In the genomic region with DNA sequence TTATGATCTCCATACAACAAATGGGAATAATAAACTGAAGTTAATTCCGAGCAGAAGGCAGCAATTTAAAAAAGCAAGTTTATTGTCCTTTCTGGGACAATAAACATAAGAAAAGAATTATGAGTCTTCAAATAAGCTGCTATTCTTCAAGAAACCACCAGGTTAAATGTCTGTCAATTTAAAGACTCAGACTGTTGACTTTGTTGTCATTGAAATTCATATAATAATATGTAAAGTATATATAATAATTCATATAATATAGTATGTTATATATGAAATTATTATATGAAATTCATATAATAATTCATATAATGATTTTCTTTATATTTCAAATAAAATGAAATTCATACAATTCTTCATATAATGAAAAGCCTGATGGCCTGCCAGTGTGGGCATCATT, we compare ENCODE assay signal across 14 cellular contexts.
DNase-seq lines count a peak whose midpoint lies in the region; ATAC-seq and TF ChIP-seq lines count a peak whose summit lies in the region.
"Had no signal": no experiment of that assay in that cellular context is flagged by ENCODE, and none has a peak within 500 bp of the region (broad histone marks: within the 10 kb centered on the region; RNA-seq: fewer than 3 reads in every experiment).

No MANE protein-coding gene starts in this region.

- TF ChIP-seq CTCF in AG04450 (IDR thresholded peaks at IDR 0.05; ENCODE audit: low read depth, low read length), result peak; percentile 23; the same call in 1 of the 2 replicates
- TF ChIP-seq CTCF in choroid plexus epithelial cell (conservative IDR thresholded peaks at IDR 0.05; ENCODE audit: low read depth, low read length), result peak; percentile 27
- TF ChIP-seq CTCF in neural crest cell (conservative IDR thresholded peaks at IDR 0.05), result peak; percentile 45
- no peak for TF ChIP-seq CTCF in psoas muscle (IDR thresholded peaks at IDR 0.05)

- POLR2A ChIA-PET in AG04450 (lab: Yijun Ruan, JAX), result no interaction called here
- POLR2A ChIA-PET in activated CD4-positive, alpha-beta T cell treated with anti-CD3 and anti-CD28 coated beads for 36 hours (lab: Charles Lee), result no interaction called here

- no peaks in the 10 kb centered on the region for H3K36me3 ChIP-seq in psoas muscle (ENCODE audit: insufficient read depth in 1 of 2, low read depth in 1 of 2)
- H3K36me3 ChIP-seq: SJCRH30 had no signal

- WGBS in psoas muscle, 3 donors, result 82 to 92% (median 88%) methylated on average over 1 of the region's 1 CpG

- no peaks in the 10 kb centered on the region for H3K27me3 Mint-ChIP-seq in neural crest cell (ENCODE audit: low read depth)
- H3K27me3 Mint-ChIP-seq in activated CD4-positive, alpha-beta T cell treated with anti-CD3 and anti-CD28 coated beads for 36 hours, result no peaks in the 10 kb centered on the region

- H3K36me3 Mint-ChIP-seq in neural crest cell (ENCODE audit: low read depth), result peaks cover 2% of the 10 kb centered on the region
- H3K36me3 Mint-ChIP-seq in activated CD4-positive, alpha-beta T cell treated with anti-CD3 and anti-CD28 coated beads for 36 hours (ENCODE audit: low read depth), result no peaks in the 10 kb centered on the region

- H3K9me3 Mint-ChIP-seq in neural crest cell, result peaks cover 8% of the 10 kb centered on the region
- no peaks in the 10 kb centered on the region for H3K9me3 Mint-ChIP-seq in activated CD4-positive, alpha-beta T cell treated with anti-CD3 and anti-CD28 coated beads for 36 hours (ENCODE audit: low read depth)

- H3K4me3 ChIP-seq in AG04450 (ENCODE audit: low read depth, low read length) (no peak overlapping the region), choroid plexus epithelial cell (ENCODE audit: low read depth, low read length) (no peak overlapping the region), psoas muscle (no peak overlapping the region)
- H3K4me3 ChIP-seq: SJCRH30 had no signal

- intact Hi-C loops in psoas muscle (cut with DNase I), result no loop called here
- intact Hi-C loops in activated CD4-positive, alpha-beta T cell treated with anti-CD3 and anti-CD28 coated beads for 36 hours (cut with DNase I, micrococcal nuclease), result no loop called here

- H3K27ac Mint-ChIP-seq in neural crest cell (ENCODE audit: unreplicated experiment), result no peak overlapping the region
- H3K27ac Mint-ChIP-seq in activated CD4-positive, alpha-beta T cell treated with anti-CD3 and anti-CD28 coated beads for 36 hours, result no peak overlapping the region

- CTCF ChIA-PET in AG04450 (lab: Charles Lee), result interaction anchor here (0.9 to 1.3 kb wide), 2 partner anchors 55 to 1045 kb away, joined by 3 read pairs; no protein-coding TSS in a partner anchor
- CTCF ChIA-PET in activated CD4-positive, alpha-beta T cell treated with anti-CD3 and anti-CD28 coated beads for 36 hours (lab: Charles Lee), result interaction anchor here (1.0 to 1.2 kb wide), 2 partner anchors 278 to 520 kb away, joined by 3 read pairs; no protein-coding TSS in a partner anchor

- DNase-seq in AG04450 (ENCODE audit: low read depth, low spot score), result no peak
- peak; percentile 23 for DNase-seq in ELR (ENCODE audit: low read depth)
- DNase-seq in choroid plexus epithelial cell (ENCODE audit: low read depth), result no peak
- DNase-seq in neural crest cell (ENCODE audit: low read depth, low spot score), result no peak
- no peak for DNase-seq in psoas muscle
- DNase-seq in activated CD4-positive, alpha-beta T cell treated with anti-CD3 and anti-CD28 coated beads for 36 hours, result no peak
- DNase-seq in NCI-H524 (lab: John Stamatoyannopoulos, UW), result no peak
- DNase-seq: ACHN, AML-193, KBM-7, MV-4-11, NCI-H526, SJCRH30 had no signal

- no peaks in the 10 kb centered on the region for H3K9me3 ChIP-seq in AG04450 (ENCODE audit: control insufficient read depth, insufficient read depth, low read length)
- H3K9me3 ChIP-seq in psoas muscle, result no peaks in the 10 kb centered on the region

- H3K4me1 Mint-ChIP-seq in neural crest cell, result no peaks in the 10 kb centered on the region
- H3K4me1 Mint-ChIP-seq in activated CD4-positive, alpha-beta T cell treated with anti-CD3 and anti-CD28 coated beads for 36 hours, result no peaks in the 10 kb centered on the region

- H3K4me1 ChIP-seq in psoas muscle, result no peaks in the 10 kb centered on the region
- H3K4me1 ChIP-seq: SJCRH30 had no signal

- H3K27ac ChIP-seq in AG04450 (ENCODE audit: low read depth, low read length), result no peak overlapping the region
- H3K27ac ChIP-seq in psoas muscle, result no peak overlapping the region
- H3K27ac ChIP-seq: SJCRH30 had no signal

- ATAC-seq in psoas muscle, result no peak
- ATAC-seq in activated CD4-positive, alpha-beta T cell treated with anti-CD3 and anti-CD28 coated beads for 36 hours, result no peak
- ATAC-seq: HepG2 had no signal

- no peak overlapping the region for H3K4me3 Mint-ChIP-seq in neural crest cell
- H3K4me3 Mint-ChIP-seq in activated CD4-positive, alpha-beta T cell treated with anti-CD3 and anti-CD28 coated beads for 36 hours, result no peak overlapping the region

- H3K27me3 ChIP-seq in AG04450 (ENCODE audit: control insufficient read depth, insufficient read depth, low read length), result no peaks in the 10 kb centered on the region
- H3K27me3 ChIP-seq in psoas muscle (ENCODE audit: insufficient read depth in 3 of 3, low read length in 2 of 3), result no peaks in the 10 kb centered on the region
- H3K27me3 ChIP-seq: SJCRH30 had no signal
